In genomic region chr1:16609761-16610160, GRCh38 we compare ENCODE assay signal across 1 cellular context. TPM values are rescaled to one million over a fixed set of nuclear protein-coding genes. Genes with fewer than 3 reads are reported as not detected.
"Had no signal": no experiment of that assay in that cellular context is flagged by ENCODE, and none has a peak within 500 bp of the region (broad histone marks: within the 10 kb centered on the region; RNA-seq: fewer than 3 reads in every experiment).

No MANE protein-coding gene starts in this region.

RNA-seq across cellular contexts. Expression of gene RNU1-3, which starts 57.0 kb away (rescaled TPM):
- total RNA-seq: osteoblast had no signal
